Comparison of ENCODE assay signal across 14 cellular contexts in the genomic region with DNA sequence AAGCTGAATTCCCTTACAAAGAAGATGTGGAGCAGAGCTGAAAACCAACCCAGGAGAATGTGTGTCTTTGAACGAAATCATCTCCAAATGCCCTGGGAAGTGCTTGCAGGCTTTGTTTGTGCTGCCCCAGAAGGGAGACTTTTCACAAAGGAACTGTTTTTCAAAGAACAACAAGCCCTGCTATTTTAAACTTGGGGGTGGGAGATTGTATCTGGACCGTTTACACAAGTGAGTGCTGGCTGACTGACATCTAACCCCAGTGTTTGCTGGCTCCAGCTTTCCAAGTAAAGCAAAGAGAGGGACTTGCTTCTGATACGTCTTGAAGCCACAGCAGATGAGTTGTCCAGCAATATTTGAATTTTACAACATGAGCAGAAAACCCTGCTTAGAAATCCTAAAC. TPM values are rescaled to one million over a fixed set of nuclear protein-coding genes. Genes with fewer than 3 reads are reported as not detected.
DNase-seq lines count a peak whose midpoint lies in the region; ATAC-seq and TF ChIP-seq lines count a peak whose summit lies in the region.
"Had no signal": no experiment of that assay in that cellular context is flagged by ENCODE, and none has a peak within 500 bp of the region (broad histone marks: within the 10 kb centered on the region; RNA-seq: fewer than 3 reads in every experiment).

No MANE protein-coding gene starts in this region.

- H3K4me3 ChIP-seq in liver (ENCODE audit: low read depth in 1 of 3, low read length in 3 of 3) (peak overlapping the region in 2 of 3 donors; percentile 14 to 22), stomach smooth muscle (ENCODE audit: low read length in 2 of 2) (peak overlapping the region; percentile 66 to 77)

- peaks cover 0 to 7% (median 2%) of the 10 kb centered on the region in 4 donors for H3K27me3 ChIP-seq in liver (ENCODE audit: control insufficient read depth in 4 of 4, insufficient read depth in 4 of 4, low read length in 3 of 4)
- no peaks in the 10 kb centered on the region for H3K27me3 ChIP-seq in stomach smooth muscle (ENCODE audit: control insufficient read depth in 1 of 2, insufficient read depth in 2 of 2, low read length in 2 of 2)

- ATAC-seq in HG02885 (IDR thresholded peaks at IDR 0.05; ENCODE audit: poor library complexity, unreplicated experiment), result peak; percentile 6
- no peak for ATAC-seq in HG02588 (IDR thresholded peaks at IDR 0.05; ENCODE audit: unreplicated experiment)
- ATAC-seq: activated CD8-positive, alpha-beta memory T cell treated with anti-CD3 and anti-CD28 coated beads, Interleukin-2, amount 10 ng/mL, durations not matched to agents 7 days and 5 days had no signal

- no peak for TF ChIP-seq RAD21 in liver (IDR thresholded peaks at IDR 0.05)

- H3K9me3 ChIP-seq in liver (ENCODE audit: control insufficient read depth in 4 of 4, low read length in 3 of 4) (peaks cover 0 to 8% (median 0%) of the 10 kb centered on the region in 4 donors), stomach smooth muscle (ENCODE audit: control insufficient read depth in 2 of 2, low read length in 2 of 2) (no peaks in the 10 kb centered on the region)

- H3K4me1 ChIP-seq in liver (ENCODE audit: control insufficient read depth in 4 of 4, insufficient read depth in 4 of 4, low read length in 3 of 4), result peaks cover 0 to 4% (median 0%) of the 10 kb centered on the region in 4 donors
- peaks cover 49% of the 10 kb centered on the region for H3K4me1 ChIP-seq in stomach smooth muscle (ENCODE audit: control insufficient read depth, insufficient read depth, low read length)

- H3K27ac ChIP-seq in liver (ENCODE audit: low read depth in 1 of 2, low read length in 2 of 2), result no peak overlapping the region
- no peak overlapping the region for H3K27ac ChIP-seq in stomach smooth muscle (ENCODE audit: low read length)

- H3K9ac ChIP-seq in liver (ENCODE audit: low read depth in 1 of 2, low read length in 2 of 2) (no peak overlapping the region), stomach smooth muscle (ENCODE audit: low read length in 2 of 2) (peak overlapping the region; percentile 36 to 69)

- H3K36me3 ChIP-seq in liver (ENCODE audit: control insufficient read depth in 4 of 4, insufficient read depth in 3 of 4, low read depth in 1 of 4, low read length in 3 of 4) (no peaks in the 10 kb centered on the region), stomach smooth muscle (ENCODE audit: control insufficient read depth in 2 of 2, insufficient read depth in 2 of 2, low read length in 2 of 2) (no peaks in the 10 kb centered on the region)

- TF ChIP-seq CTCF in liver (IDR thresholded peaks at IDR 0.05; ENCODE audit: low read depth, low read length, missing input control), result no peak

- WGBS in liver, result 15% methylated on average over 3 of the region's 3 CpGs

- DNase-seq in brain pericyte (ENCODE audit: low read depth, low spot score) (peak; percentile 72), HCEC 1CT (no peak)
- DNase-seq in activated T-cell treated with anti-CD3 and anti-CD28 coated beads, Interleukin-2, amount 50 U/mL, for 48 hours, result no peak
- no peak for DNase-seq in activated naive CD4-positive, alpha-beta T cell treated with Interleukin-2 at 50 U/mL for 16 hours
- DNase-seq: activated CD8-positive, alpha-beta memory T cell treated with anti-CD3 and anti-CD28 coated beads, Interleukin-2, amount 10 ng/mL, durations not matched to agents 7 days and 5 days; cerebellar nuclear complex; glutamatergic neuron; NK-92 treated with Interleukin-12 subunit alpha and Interleukin-12 subunit beta, amount 100 ng/mL, for 24 hours had no signal

TF ChIP-seq in liver, 16 proteins besides CTCF, POLR2A, EP300 and RAD21:
- no peak for TF ChIP-seq REST (IDR thresholded peaks at IDR 0.05)
- no peak for TF ChIP-seq ZBTB33 (IDR thresholded peaks at IDR 0.05)
- TF ChIP-seq HNF4G (IDR thresholded peaks at IDR 0.05), result no peak
- TF ChIP-seq FOXA2 (IDR thresholded peaks at IDR 0.05), result no peak
- no peak for TF ChIP-seq ATF3 (IDR thresholded peaks at IDR 0.05)
- no peak for TF ChIP-seq FOXA1 (IDR thresholded peaks at IDR 0.05)
- no peak for TF ChIP-seq RXRA (IDR thresholded peaks at IDR 0.05)

RNA-seq across cellular contexts. Expression of gene ADAMTS12, which starts 1.6 kb away (rescaled TPM):
- 1 to 10 TPM; 3.4 to 6.4 TPM for total RNA-seq in liver
- 1 to 10 TPM in 1 of 2 donors, under 1 TPM in 1; 0.49 to 1.2 TPM for polyA plus RNA-seq in liver
- total RNA-seq: activated CD8-positive, alpha-beta memory T cell treated with anti-CD3 and anti-CD28 coated beads, Interleukin-2, amount 10 ng/mL, durations not matched to agents 7 days and 5 days; T-helper 1 cell treated with Interleukin-12 subunit alpha and Interleukin-12 subunit beta and Interleukin-4 antibody, amounts not matched to agents 30 ng/mL and 1 ng/mL, for 36 hours had no signal

RNA-seq across cellular contexts. Expression of gene RXFP3, which starts 46.0 kb away (rescaled TPM):
- total RNA-seq in liver, result not detected
- not detected for polyA plus RNA-seq in liver
- total RNA-seq: activated CD8-positive, alpha-beta memory T cell treated with anti-CD3 and anti-CD28 coated beads, Interleukin-2, amount 10 ng/mL, durations not matched to agents 7 days and 5 days; T-helper 1 cell treated with Interleukin-12 subunit alpha and Interleukin-12 subunit beta and Interleukin-4 antibody, amounts not matched to agents 30 ng/mL and 1 ng/mL, for 36 hours had no signal
- polyA plus RNA-seq: neural cell had no signal

Comparison
In these comparisons a context has a peak if more than half of its experiments do, and no peak if none do; other contexts are left out.
1. H3K9ac ChIP-seq: peak in stomach smooth muscle (2 of 2); none in liver (0 of 2).